ENCODE assay signal across 8 cellular contexts in genomic region chr15:60660290-60661051, GRCh38.
DNase-seq lines count a peak whose midpoint lies in the region; ATAC-seq and TF ChIP-seq lines count a peak whose summit lies in the region.

No MANE protein-coding gene starts in this region.

- H3K4me1 Mint-ChIP-seq in chondrocyte (ENCODE audit: low read depth) = peaks cover 11% of the 10 kb centered on the region

- POLR2A ChIA-PET in HEK293T (lab: Yijun Ruan, JAX) = no interaction called here

- H3K9me3 Mint-ChIP-seq in chondrocyte (ENCODE audit: low read depth) = no peaks in the 10 kb centered on the region

- no peaks in the 10 kb centered on the region for H3K36me3 Mint-ChIP-seq in chondrocyte (ENCODE audit: low read depth)

- H3K4me3 Mint-ChIP-seq in chondrocyte (ENCODE audit: unreplicated experiment) = no peak overlapping the region

- CTCF ChIA-PET in HEK293T (lab: Yijun Ruan, JAX) = no interaction called here

- DNase-seq in AG09319 (ENCODE audit: extremely low read depth, low read depth) (peak; percentile 22), chondrocyte (ENCODE audit: low spot score) (no peak), pons (ENCODE audit: low spot score) (peak; percentile 9), HEK293T (ENCODE audit: extremely low spot score) (no peak), erythroblast (lab: John Stamatoyannopoulos, UW) (no peak), NCI-H187 (lab: John Stamatoyannopoulos, UW) (no peak)

- ATAC-seq in GM19043 (IDR thresholded peaks at IDR 0.05; ENCODE audit: low read depth, unreplicated experiment) (peak; percentile 79), HG03280 (IDR thresholded peaks at IDR 0.05; ENCODE audit: unreplicated experiment) (peak; percentile 83)

- H3K27ac Mint-ChIP-seq in chondrocyte (ENCODE audit: unreplicated experiment) = peak overlapping the region; percentile 59

- TF ChIP-seq CTCF in AG09319 (IDR thresholded peaks at IDR 0.05; ENCODE audit: low read depth, low read length) = no peak
- no peak for TF ChIP-seq CTCF in chondrocyte (IDR thresholded peaks at IDR 0.05)

- no peaks in the 10 kb centered on the region for H3K27me3 Mint-ChIP-seq in chondrocyte (ENCODE audit: low read depth)

- TF ChIP-seq POLR2A in erythroblast (IDR thresholded peaks at IDR 0.05; ENCODE audit: low read length) = no peak

TF ChIP-seq in HEK293T, 16 proteins besides CTCF, POLR2A, EP300 and RAD21:
- TF ChIP-seq FOXA1 (IDR thresholded peaks at IDR 0.05) (no peak), CTBP1 (IDR thresholded peaks at IDR 0.05; ENCODE audit: borderline replicate concordance) (no peak), TARDBP (IDR thresholded peaks at IDR 0.05) (no peak)

Comparison
In these comparisons a context has a peak if more than half of its experiments do, and no peak if none do; other contexts are left out.
1. DNase-seq: peak in AG09319 (single experiment) and pons (single experiment); none in chondrocyte (single experiment), HEK293T (single experiment), erythroblast (0 of 2) and NCI-H187 (0 of 2).